15 cellular contexts compared by ENCODE assay signal in the genomic region with DNA sequence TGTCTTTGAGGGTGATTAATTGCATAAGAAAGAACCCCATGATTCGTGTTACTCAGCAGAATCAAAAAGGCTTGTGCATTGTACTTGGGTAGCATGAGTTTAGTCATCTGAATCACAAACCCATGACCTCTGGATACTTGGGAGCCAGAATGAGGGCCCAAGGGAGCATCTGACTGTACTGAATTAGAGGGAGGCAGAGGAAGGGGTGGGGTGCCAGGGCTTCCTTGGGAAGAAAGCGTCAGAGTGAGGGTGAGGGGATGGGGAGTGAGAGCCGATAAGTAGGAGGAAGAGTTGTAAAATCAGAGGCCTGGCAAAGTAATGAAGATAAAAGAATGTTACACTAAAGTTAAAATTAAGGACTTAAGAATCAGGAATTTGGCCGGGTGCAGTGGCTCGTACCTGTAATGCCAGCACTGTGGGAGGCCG. TPM values are rescaled to one million over a fixed set of nuclear protein-coding genes. Genes with fewer than 3 reads are reported as not detected.
DNase-seq lines count a peak whose midpoint lies in the region; ATAC-seq, FAIRE-seq and TF ChIP-seq lines count a peak whose summit lies in the region.
"Had no signal": no experiment of that assay in that cellular context is flagged by ENCODE, and none has a peak within 500 bp of the region (broad histone marks: within the 10 kb centered on the region; RNA-seq: fewer than 3 reads in every experiment).

No MANE protein-coding gene starts in this region.

- DNase-seq in GM03348 (ENCODE audit: low spot score): peak; percentile 44
- peak; percentile 49 for DNase-seq in astrocyte (ENCODE audit: low read depth)
- DNase-seq in glomerular visceral epithelial cell (ENCODE audit: extremely low spot score): peak; percentile 12
- DNase-seq in suprapubic skin (ENCODE audit: low spot score in 2 of 2): peak in 1 of 2 donors; percentile 89
- DNase-seq in small intestine: no peak
- DNase-seq in kidney: no peak
- DNase-seq: activated B cell treated with CpG ODN at 0.5 μM for 24 hours; activated T-cell treated with anti-CD3 and anti-CD28 coated beads, Interleukin-2, amount 50 U/mL, for 72 hours; MV-4-11; NCI-H526; SJCRH30; stimulated activated CD4-positive, alpha-beta T cell treated with anti-CD3 and anti-CD28 coated beads, Interleukin-4, amount 100 ng/mL, for 1 hour; stimulated activated naive CD8-positive, alpha-beta T cell treated with anti-CD3 and anti-CD28 coated beads, Interleukin-15, amount 100 ng/mL, for 72 hours had no signal

- no peak overlapping the region for H3K4me3 ChIP-seq in astrocyte (ENCODE audit: insufficient read depth, low read depth, low read length)
- H3K4me3 ChIP-seq in suprapubic skin: no peak overlapping the region
- no peak overlapping the region for H3K4me3 ChIP-seq in small intestine (ENCODE audit: low read depth in 1 of 2, low read length in 2 of 2)
- H3K4me3 ChIP-seq in kidney (ENCODE audit: low read length in 2 of 2): no peak overlapping the region
- H3K4me3 ChIP-seq: esophagus muscularis mucosa, SJCRH30 had no signal

- ATAC-seq in HG03571 (IDR thresholded peaks at IDR 0.05; ENCODE audit: unreplicated experiment): no peak
- ATAC-seq: activated T-cell treated with anti-CD3 and anti-CD28 coated beads, Interleukin-2, amount 50 U/mL, for 72 hours; stimulated activated naive CD8-positive, alpha-beta T cell treated with anti-CD3 and anti-CD28 coated beads, Interleukin-15, amount 100 ng/mL, for 72 hours had no signal

- no peak for TF ChIP-seq CTCF in astrocyte (IDR thresholded peaks at IDR 0.05; ENCODE audit: insufficient read depth, low read depth, low read length)
- TF ChIP-seq CTCF in suprapubic skin (IDR thresholded peaks at IDR 0.05): no peak
- no peak for TF ChIP-seq CTCF in kidney (IDR thresholded peaks at IDR 0.05; ENCODE audit: borderline replicate concordance, extremely low read depth, insufficient read depth)

- no peaks in the 10 kb centered on the region for H4K20me1 ChIP-seq in astrocyte (ENCODE audit: insufficient read depth, low read length)

- H3K4me1 ChIP-seq in astrocyte (ENCODE audit: insufficient read depth, low read length) (peaks cover 8% of the 10 kb centered on the region), suprapubic skin (no peaks in the 10 kb centered on the region), small intestine (ENCODE audit: control insufficient read depth in 2 of 2, insufficient read depth in 1 of 2, low read depth in 1 of 2, low read length in 1 of 2) (peaks cover 0 to 4% of the 10 kb centered on the region in 2 donors), kidney (ENCODE audit: control insufficient read depth in 1 of 2, insufficient read depth in 1 of 2, low read depth in 1 of 2, low read length in 2 of 2) (no peaks in the 10 kb centered on the region)
- H3K4me1 ChIP-seq: SJCRH30 had no signal

- no peak overlapping the region for H3K27ac ChIP-seq in astrocyte (ENCODE audit: low read depth, low read length)
- peak overlapping the region; percentile 55 for H3K27ac ChIP-seq in suprapubic skin
- no peak overlapping the region for H3K27ac ChIP-seq in small intestine (ENCODE audit: low read depth in 1 of 2, low read length in 1 of 2)
- H3K27ac ChIP-seq in kidney (ENCODE audit: low read depth in 2 of 2, low read length in 2 of 2): no peak overlapping the region
- H3K27ac ChIP-seq: esophagus muscularis mucosa, SJCRH30 had no signal

- TF ChIP-seq EP300 in suprapubic skin (IDR thresholded peaks at IDR 0.05): no peak

- no peak overlapping the region for H3K4me3 Mint-ChIP-seq in astrocyte (ENCODE audit: unreplicated experiment)
- H3K4me3 Mint-ChIP-seq: activated B cell treated with CpG ODN at 0.5 μM for 24 hours; activated T-cell treated with anti-CD3 and anti-CD28 coated beads, Interleukin-2, amount 50 U/mL, for 72 hours; stimulated activated naive CD8-positive, alpha-beta T cell treated with anti-CD3 and anti-CD28 coated beads, Interleukin-15, amount 100 ng/mL, for 72 hours had no signal

- no peak overlapping the region for H3K27ac Mint-ChIP-seq in astrocyte (ENCODE audit: unreplicated experiment)
- H3K27ac Mint-ChIP-seq: activated B cell treated with CpG ODN at 0.5 μM for 24 hours; activated T-cell treated with anti-CD3 and anti-CD28 coated beads, Interleukin-2, amount 50 U/mL, for 72 hours; stimulated activated naive CD8-positive, alpha-beta T cell treated with anti-CD3 and anti-CD28 coated beads, Interleukin-15, amount 100 ng/mL, for 72 hours had no signal

- H3K36me3 Mint-ChIP-seq in astrocyte (ENCODE audit: low read depth, unreplicated experiment): no peaks in the 10 kb centered on the region

- H3K9ac ChIP-seq in astrocyte (ENCODE audit: low read length) (no peak overlapping the region), kidney (ENCODE audit: low read length in 2 of 2) (no peak overlapping the region)

- H3K36me3 ChIP-seq in astrocyte (ENCODE audit: insufficient read depth, low read length) (no peaks in the 10 kb centered on the region), suprapubic skin (no peaks in the 10 kb centered on the region), small intestine (ENCODE audit: control insufficient read depth in 2 of 2, insufficient read depth in 2 of 2, low read length in 2 of 2) (no peaks in the 10 kb centered on the region), kidney (ENCODE audit: control insufficient read depth in 1 of 2, insufficient read depth in 2 of 2, low read length in 2 of 2) (no peaks in the 10 kb centered on the region)
- H3K36me3 ChIP-seq: esophagus muscularis mucosa, SJCRH30 had no signal

- H3K9me3 ChIP-seq in astrocyte (ENCODE audit: insufficient read depth, low read depth, low read length) (no peaks in the 10 kb centered on the region), suprapubic skin (no peaks in the 10 kb centered on the region), small intestine (ENCODE audit: control insufficient read depth, low read depth) (no peaks in the 10 kb centered on the region), kidney (ENCODE audit: control insufficient read depth in 1 of 2, low read length in 2 of 2) (no peaks in the 10 kb centered on the region)
- H3K9me3 ChIP-seq: esophagus muscularis mucosa, SJCRH30 had no signal

- H2AFZ ChIP-seq in astrocyte (ENCODE audit: low read depth, low read length): no peak overlapping the region

- intact Hi-C loops in kidney (cut with DNase I): no loop called here

- peaks cover 9% of the 10 kb centered on the region for H3K4me1 Mint-ChIP-seq in astrocyte (ENCODE audit: low read depth, unreplicated experiment)
- H3K4me1 Mint-ChIP-seq: activated B cell treated with CpG ODN at 0.5 μM for 24 hours; stimulated activated naive CD8-positive, alpha-beta T cell treated with anti-CD3 and anti-CD28 coated beads, Interleukin-15, amount 100 ng/mL, for 72 hours had no signal

- peaks cover 4% of the 10 kb centered on the region for H3K27me3 Mint-ChIP-seq in astrocyte (ENCODE audit: low read depth, unreplicated experiment)

- no peaks in the 10 kb centered on the region for H3K9me3 Mint-ChIP-seq in astrocyte (ENCODE audit: unreplicated experiment)
- H3K9me3 Mint-ChIP-seq: activated B cell treated with CpG ODN at 0.5 μM for 24 hours; activated T-cell treated with anti-CD3 and anti-CD28 coated beads, Interleukin-2, amount 50 U/mL, for 72 hours; stimulated activated naive CD8-positive, alpha-beta T cell treated with anti-CD3 and anti-CD28 coated beads, Interleukin-15, amount 100 ng/mL, for 72 hours had no signal

- TF ChIP-seq POLR2A in suprapubic skin (IDR thresholded peaks at IDR 0.05): no peak

- H3K27me3 ChIP-seq in astrocyte (ENCODE audit: insufficient read depth, low read length): no peaks in the 10 kb centered on the region
- H3K27me3 ChIP-seq in suprapubic skin: no peaks in the 10 kb centered on the region
- H3K27me3 ChIP-seq in small intestine (ENCODE audit: control insufficient read depth in 2 of 2, insufficient read depth in 2 of 2, low read length in 2 of 2): no peaks in the 10 kb centered on the region
- H3K27me3 ChIP-seq: SJCRH30 had no signal

- FAIRE-seq in astrocyte (lab: Jason Lieb, UNC) (no peak), small intestine (lab: Jason Lieb, UNC) (no peak), kidney (lab: Jason Lieb, UNC) (no peak)

- H3K79me2 ChIP-seq in astrocyte (ENCODE audit: insufficient read depth, low read length): no peaks in the 10 kb centered on the region

- 68% methylated on average over 6 of the region's 6 CpGs for WGBS in suprapubic skin
- 72 to 80% (median 77%) methylated on average over 6 of the region's 6 CpGs for WGBS in small intestine, 3 donors

- H3K4me2 ChIP-seq in astrocyte (ENCODE audit: low read length): no peak overlapping the region

RNA-seq across cellular contexts. Expression of a gene that starts 29.8 kb away (rescaled TPM):
- total RNA-seq in astrocyte: not detected in 2 replicates
- total RNA-seq in suprapubic skin: 10 to 100 TPM in 2 of 4 donors, 1 to 10 TPM in 1, not detected in 1; 2.2 to 97.6 (median 13.4) TPM
- under 1 TPM in 1 of 3 donors, not detected in 2; 0.22 TPM for polyA plus RNA-seq in small intestine
- 0.25 TPM for total RNA-seq in kidney
- polyA plus RNA-seq in kidney (ENCODE audit: insufficient read depth, low read depth, low replicate concordance): not detected
- total RNA-seq: activated T-cell treated with anti-CD3 and anti-CD28 coated beads, Interleukin-2, amount 50 U/mL, for 72 hours; SJCRH30 had no signal

RNA-seq across cellular contexts. Expression of a gene that starts 30.8 kb away (rescaled TPM):
- total RNA-seq in astrocyte (4.2 and 12.5 TPM in 2 replicates), suprapubic skin (10 to 100 TPM in 1 of 4 donors, 1 to 10 TPM in 3; 4.0 to 11.0 (median 7.2) TPM), kidney (60.6 TPM)
- polyA plus RNA-seq in small intestine (10 to 100 TPM; 13.2 to 28.6 (median 15.8) TPM), kidney (ENCODE audit: insufficient read depth, low read depth, low replicate concordance) (6.3 TPM)
- total RNA-seq: activated B cell treated with CpG ODN at 0.5 μM for 24 hours had no signal

Comparison
In these comparisons a context has a peak if more than half of its experiments do, and no peak if none do; other contexts are left out.
1. DNase-seq: peak in GM03348 (single experiment), astrocyte (single experiment) and glomerular visceral epithelial cell (single experiment); none in small intestine (single experiment) and kidney (single experiment).